Comparison of ENCODE assay signal across 8 cellular contexts in genomic region chr20:37384683-37385174, GRCh38. TPM values are rescaled to one million over a fixed set of nuclear protein-coding genes. Genes with fewer than 3 reads are reported as not detected.
DNase-seq lines count a peak whose midpoint lies in the region; ATAC-seq and TF ChIP-seq lines count a peak whose summit lies in the region.

No MANE protein-coding gene starts in this region.

- intact Hi-C loops in head of caudate nucleus (cut with DNase I) (loop anchor here (5.0 to 10.0 kb wide), 2 partner anchors 117 to 190 kb away; no protein-coding TSS in a partner anchor), prostate gland (cut with DNase I) (loop anchor here (2.0 to 10.0 kb wide), 2 partner anchors 102 to 190 kb away; no protein-coding TSS in a partner anchor)

- H3K4me2 ChIP-seq in DOHH2 (ENCODE audit: low read length) = peak overlapping the region; percentile 62

- H3K4me1 ChIP-seq in DOHH2 (ENCODE audit: control insufficient read depth, low read length) (peaks cover 9% of the 10 kb centered on the region; the same call in 1 of the 2 replicates), prostate gland (replicated peaks) (no peaks in the 10 kb centered on the region)

- no peaks in the 10 kb centered on the region for H3K79me2 ChIP-seq in DOHH2 (ENCODE audit: control insufficient read depth, low read length)

- 16% methylated on average over 31 of the region's 42 CpGs for WGBS in prostate gland

- 0 out of 2 replicates have a peak, but pooled peaks cover 6% of the 10 kb centered on the region for H4K20me1 ChIP-seq in DOHH2 (ENCODE audit: control insufficient read depth, insufficient read depth, low read depth, low read length)

- TF ChIP-seq POLR2A in prostate gland (IDR thresholded peaks at IDR 0.05) = no peak

- POLR2A ChIA-PET in RWPE1 (lab: Yijun Ruan, JAX; ENCODE audit: low non-redundant PET) = no interaction called here

- peak; percentile 47 for ATAC-seq in HG02884 (IDR thresholded peaks at IDR 0.05; ENCODE audit: unreplicated experiment)

- H3K9me2 ChIP-seq in DOHH2 (replicated peaks; ENCODE audit: control insufficient read depth, low read length) = no peaks in the 10 kb centered on the region

- H3F3A ChIP-seq in DOHH2 (ENCODE audit: control insufficient read depth, insufficient read depth) = no peaks in the 10 kb centered on the region

- H3K9me3 ChIP-seq in DOHH2 (ENCODE audit: control insufficient read depth, insufficient read depth, low read length) (no peaks in the 10 kb centered on the region), prostate gland (no peaks in the 10 kb centered on the region)

- peak; percentile 75 for DNase-seq in RWPE1 (ENCODE audit: low spot score)
- DNase-seq in activated gamma-delta T cell (lab: John Stamatoyannopoulos, UW) = peak; percentile 50
- peak in 36 of 42 donors; percentile 20 to 82 (median 64) for DNase-seq in head of caudate nucleus
- DNase-seq in prostate gland (ENCODE audit: low spot score) = no peak
- DNase-seq in ureter (ENCODE audit: low spot score) = peak; percentile 64
- DNase-seq in NCI-H146 (lab: John Stamatoyannopoulos, UW) = no peak

- H3K36me3 ChIP-seq in DOHH2 (ENCODE audit: control insufficient read depth, low read length) = no peaks in the 10 kb centered on the region
- no peaks in the 10 kb centered on the region for H3K36me3 ChIP-seq in prostate gland

- TF ChIP-seq CTCF in DOHH2 (IDR thresholded peaks at IDR 0.05; ENCODE audit: low read depth, low read length, poor library complexity, severe bottlenecking) = peak; percentile 83
- peak; percentile 98 for TF ChIP-seq CTCF in RWPE1 (conservative IDR thresholded peaks at IDR 0.05; ENCODE audit: low read depth)
- TF ChIP-seq CTCF in prostate gland (IDR thresholded peaks at IDR 0.05) = peak; percentile 85 to 95 (median 92)

- H3K27me3 ChIP-seq in DOHH2 (ENCODE audit: control insufficient read depth, low read length) (peaks cover 16% of the 10 kb centered on the region), prostate gland (replicated peaks; ENCODE audit: insufficient read depth) (no peaks in the 10 kb centered on the region)

- H3K27ac ChIP-seq in DOHH2 (ENCODE audit: low read depth, low read length) (no peak overlapping the region), RWPE1 (peak overlapping the region; percentile 69), prostate gland (no peak overlapping the region)

- CTCF ChIA-PET in RWPE1 (lab: Yijun Ruan, JAX) = interaction anchor here (0.6 to 1.6 kb wide), 11 partner anchors 12 to 253 kb away, joined by 3 to 12 read pairs (median 5); no protein-coding TSS in a partner anchor

- peak overlapping the region; percentile 54 for H3K4me3 ChIP-seq in DOHH2 (ENCODE audit: low read length)
- peak overlapping the region; percentile 10 to 12 for H3K4me3 ChIP-seq in prostate gland

RNA-seq across cellular contexts. Expression of gene SRC, which starts 38.8 kb away (rescaled TPM):
- 100 to 1,000 TPM in 1 of 2 donors, 10 to 100 TPM in 1; 61.2 to 149 TPM for total RNA-seq in prostate gland
- 166 TPM for total RNA-seq in ureter

Comparison
In these comparisons a context has a peak if more than half of its experiments do, and no peak if none do; other contexts are left out.
1. DNase-seq: peak in RWPE1 (single experiment), activated gamma-delta T cell (single experiment), head of caudate nucleus (36 of 42) and ureter (single experiment); none in prostate gland (single experiment) and NCI-H146 (single experiment).
2. Peak in every context shown above with its lines, with median percentiles within 50 percentile points of each other: CTCF ChIP-seq.